In the genomic region with DNA sequence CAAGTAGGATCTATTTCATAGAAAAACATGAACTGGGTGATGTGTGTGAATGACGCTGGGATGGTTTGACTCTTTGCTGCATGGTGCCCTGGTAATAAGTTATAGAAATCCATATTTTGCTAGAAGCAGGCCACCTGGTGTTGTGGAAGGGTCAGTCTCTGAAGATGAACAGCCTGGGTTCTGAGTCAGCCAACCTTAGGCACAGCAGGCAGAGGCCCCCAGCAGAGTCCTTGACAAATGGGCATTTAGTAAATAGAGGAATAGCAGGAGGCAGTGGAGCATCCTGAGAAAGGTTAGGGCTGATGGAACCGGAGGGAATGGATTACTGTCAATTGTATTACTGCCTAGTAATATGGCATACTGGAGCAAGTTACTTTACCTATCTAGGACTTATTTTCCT, we compare ENCODE assay signal across 22 cellular contexts. TPM values are rescaled to one million over a fixed set of nuclear protein-coding genes. Genes with fewer than 3 reads are reported as not detected.
DNase-seq lines count a peak whose midpoint lies in the region; ATAC-seq and TF ChIP-seq lines count a peak whose summit lies in the region.
"Had no signal": no experiment of that assay in that cellular context is flagged by ENCODE, and none has a peak within 500 bp of the region (broad histone marks: within the 10 kb centered on the region; RNA-seq: fewer than 3 reads in every experiment).

No MANE protein-coding gene starts in this region.

- no peak overlapping the region for H2AFZ ChIP-seq in hepatocyte

- no peaks in the 10 kb centered on the region for H3K27me3 Mint-ChIP-seq in progenitor cell of endocrine pancreas
- H3K27me3 Mint-ChIP-seq: T-cell had no signal

- H3K9me3 Mint-ChIP-seq in progenitor cell of endocrine pancreas (ENCODE audit: low read depth), result peaks cover 4% of the 10 kb centered on the region
- H3K9me3 Mint-ChIP-seq: CD4-positive, alpha-beta memory T cell; HFFc6; T-cell had no signal

- no peaks in the 10 kb centered on the region for H3K27me3 ChIP-seq in hepatocyte
- H3K27me3 ChIP-seq: esophagus squamous epithelium had no signal

- H3K4me3 Mint-ChIP-seq in progenitor cell of endocrine pancreas (ENCODE audit: low read depth), result no peak overlapping the region
- H3K4me3 Mint-ChIP-seq: T-cell had no signal

- H3K9me3 ChIP-seq in hepatocyte (ENCODE audit: low read depth), result no peaks in the 10 kb centered on the region
- H3K9me3 ChIP-seq: esophagus squamous epithelium had no signal

- no peaks in the 10 kb centered on the region for H3K36me3 Mint-ChIP-seq in progenitor cell of endocrine pancreas (ENCODE audit: insufficient read depth)
- H3K36me3 Mint-ChIP-seq: CD4-positive, alpha-beta memory T cell; T-cell had no signal

- DNase-seq in HCEC 1CT, result peak; percentile 37
- DNase-seq in hepatocyte (ENCODE audit: low spot score), result no peak
- peak; percentile 93 for DNase-seq in smooth muscle cell of the brain vasculature (ENCODE audit: low read depth, low spot score)
- DNase-seq in progenitor cell of endocrine pancreas (ENCODE audit: low spot score, unreplicated experiment), result no peak
- no peak for DNase-seq in activated CD4-positive, alpha-beta T cell treated with anti-CD3 and anti-CD28 coated beads, Interleukin-2, amount 50 U/mL, for 48 hours
- DNase-seq in NCI-H748 (lab: John Stamatoyannopoulos, UW; ENCODE audit: unreplicated experiment), result no peak
- DNase-seq: CD4-positive, alpha-beta memory T cell; DMS79 treated with DMSO at 0.1 percent for 48 hours; effector CD4-positive, alpha-beta T cell; esophagus squamous epithelium; HFFc6; NCI-H1048; NCI-H748 treated with DMSO at 0.1 percent for 48 hours; occipital lobe; SHP77 treated with DMSO at 0.1 percent for 48 hours; stimulated activated CD4-positive, alpha-beta T cell treated with anti-CD3 and anti-CD28 coated beads, Interleukin-4, amount 100 ng/mL, for 1 hour; substantia nigra; T-cell had no signal

- ATAC-seq in HG02642 (IDR thresholded peaks at IDR 0.05; ENCODE audit: poor library complexity, unreplicated experiment), result no peak
- ATAC-seq: T-cell had no signal

- no peaks in the 10 kb centered on the region for H4K20me1 ChIP-seq in hepatocyte (ENCODE audit: insufficient read depth, poor library complexity, severe bottlenecking)

- no peak overlapping the region for H3K4me3 ChIP-seq in hepatocyte
- H3K4me3 ChIP-seq: skin epidermis had no signal

- H3K79me2 ChIP-seq in hepatocyte, result no peaks in the 10 kb centered on the region

- WGBS in hepatocyte (ENCODE audit: low lambda C conversion rate, missing lambda C conversion rate), result 68% methylated on average over 2 of the region's 2 CpGs

- no peak overlapping the region for H3K27ac Mint-ChIP-seq in progenitor cell of endocrine pancreas
- H3K27ac Mint-ChIP-seq: CD4-positive, alpha-beta memory T cell; HFFc6; T-cell had no signal

- H3K9me2 ChIP-seq in hepatocyte (replicated peaks; ENCODE audit: insufficient read depth), result no peaks in the 10 kb centered on the region

- peaks cover 27% of the 10 kb centered on the region for H3K4me1 Mint-ChIP-seq in progenitor cell of endocrine pancreas (ENCODE audit: low read depth)

- H3K4me1 ChIP-seq in hepatocyte (ENCODE audit: insufficient read depth), result peaks cover 31% of the 10 kb centered on the region

- H3K36me3 ChIP-seq in hepatocyte (replicated peaks; ENCODE audit: insufficient read depth, low read depth), result no peaks in the 10 kb centered on the region
- H3K36me3 ChIP-seq: esophagus squamous epithelium had no signal

- no peak for TF ChIP-seq CTCF in VCaP (conservative IDR thresholded peaks at IDR 0.05)
- no peak for TF ChIP-seq CTCF in hepatocyte (IDR thresholded peaks at IDR 0.05; ENCODE audit: poor library complexity)
- no peak for TF ChIP-seq CTCF in progenitor cell of endocrine pancreas (IDR thresholded peaks at IDR 0.05; ENCODE audit: unreplicated experiment)

- peak overlapping the region; percentile 55 for H3K4me2 ChIP-seq in hepatocyte
- H3K4me2 ChIP-seq: KMS-11 had no signal

- H3K27ac ChIP-seq in VCaP (peak overlapping the region; percentile 88), hepatocyte (peak overlapping the region; percentile 47)
- H3K27ac ChIP-seq: KMS-11 had no signal

RNA-seq across cellular contexts. Expression of a gene that starts 20.9 kb away (rescaled TPM):
- total RNA-seq in hepatocyte, result 13.8 and 20.6 TPM in 2 replicates
- 18.0 and 25.5 TPM in 2 replicates for polyA plus RNA-seq in hepatocyte
- 18.0 and 18.2 TPM in 2 replicates for total RNA-seq in progenitor cell of endocrine pancreas

Comparison
In these comparisons a context has a peak if more than half of its experiments do, and no peak if none do; other contexts are left out.
1. DNase-seq: peak in HCEC 1CT (single experiment) and smooth muscle cell of the brain vasculature (single experiment); none in hepatocyte (single experiment), progenitor cell of endocrine pancreas (single experiment), activated CD4-positive, alpha-beta T cell treated with anti-CD3 and anti-CD28 coated beads, Interleukin-2, amount 50 U/mL, for 48 hours (0 of 2) and NCI-H748 (single experiment).